Comparison of ENCODE assay signal across 9 cellular contexts in the genomic region with DNA sequence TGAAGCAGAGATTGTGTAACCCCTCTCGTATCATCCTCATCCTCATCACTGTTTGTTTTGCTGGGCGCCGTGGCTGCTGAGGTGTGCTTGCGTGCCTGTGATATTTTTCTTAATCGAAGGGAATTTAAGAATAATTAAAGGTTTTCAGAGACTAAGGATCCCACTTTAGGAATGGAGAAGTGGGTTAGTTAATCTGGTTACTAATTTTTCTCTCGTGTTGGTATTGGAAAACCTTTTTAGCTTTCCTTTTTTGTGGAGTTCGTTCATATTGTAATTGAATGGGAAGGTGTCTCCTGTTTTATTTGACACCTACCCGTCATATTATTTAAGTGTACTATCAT.
DNase-seq lines count a peak whose midpoint lies in the region; ATAC-seq, FAIRE-seq and TF ChIP-seq lines count a peak whose summit lies in the region.
"Had no signal": no experiment of that assay in that cellular context is flagged by ENCODE, and none has a peak within 500 bp of the region (broad histone marks: within the 10 kb centered on the region; RNA-seq: fewer than 3 reads in every experiment).

No MANE protein-coding gene starts in this region.

- H2AFZ ChIP-seq in SU-DHL-6 (ENCODE audit: low read depth, low read length, severe bottlenecking) = peak overlapping the region; percentile 33

- no peak for ATAC-seq in HG03520 (IDR thresholded peaks at IDR 0.05; ENCODE audit: unreplicated experiment)

- peak overlapping the region; percentile 85 for H3K4me2 ChIP-seq in SU-DHL-6 (ENCODE audit: low read depth, low read length, poor library complexity, severe bottlenecking)

- H3K79me2 ChIP-seq in SU-DHL-6 (ENCODE audit: insufficient read depth, low read length) = 0 out of 2 replicates have a peak, but pooled peaks cover 3% of the 10 kb centered on the region

- H3K4me3 ChIP-seq in SU-DHL-6 (ENCODE audit: insufficient read depth, low read length, poor library complexity, severe bottlenecking) = peak overlapping the region; percentile 95
- H3K4me3 ChIP-seq in foreskin fibroblast (ENCODE audit: low read depth in 1 of 2, low read length in 2 of 2) = peak overlapping the region; percentile 81 to 90
- peak overlapping the region; percentile 94 for H3K4me3 ChIP-seq in skeletal muscle cell (ENCODE audit: low read depth, low read length)

- 0 out of 2 replicates have a peak, but pooled peaks cover 4% of the 10 kb centered on the region for H3F3A ChIP-seq in SU-DHL-6 (ENCODE audit: insufficient read depth)

- DNase-seq in NCI-H1105 (lab: John Stamatoyannopoulos, UW) = peak; percentile 12
- DNase-seq in NCI-H1105 treated with DMSO at 0.1 percent for 48 hours (lab: John Stamatoyannopoulos, UW) = no peak
- no peak for DNase-seq in foreskin fibroblast
- no peak for DNase-seq in skeletal muscle cell (ENCODE audit: low read depth)
- DNase-seq in caudate nucleus (lab: John Stamatoyannopoulos, UW) = no peak
- no peak for DNase-seq in urothelium cell line (ENCODE audit: low spot score)

- no peaks in the 10 kb centered on the region for H3K36me3 ChIP-seq in SU-DHL-6 (ENCODE audit: low read length)

- TF ChIP-seq CTCF in SU-DHL-6 (IDR thresholded peaks at IDR 0.05; ENCODE audit: insufficient read depth, low read length, poor library complexity, severe bottlenecking) = no peak
- TF ChIP-seq CTCF in foreskin fibroblast (IDR thresholded peaks at IDR 0.05; ENCODE audit: low read depth, low read length) = no peak

- no peaks in the 10 kb centered on the region for H3K9me3 ChIP-seq in SU-DHL-6 (ENCODE audit: insufficient read depth, low read length)

- no peaks in the 10 kb centered on the region for H3K27me3 ChIP-seq in SU-DHL-6 (ENCODE audit: low read length)

- no peaks in the 10 kb centered on the region for H3K9me2 ChIP-seq in SU-DHL-6 (replicated peaks; ENCODE audit: insufficient read depth, low read length)

- H3K27ac ChIP-seq in SU-DHL-6 (ENCODE audit: low read depth, low read length) = no peak overlapping the region
- no peak overlapping the region for H3K27ac ChIP-seq in caudate nucleus (ENCODE audit: low read depth, low read length)
- H3K27ac ChIP-seq: 22Rv1 had no signal

- no peak for FAIRE-seq in urothelium cell line (lab: Jason Lieb, UNC)

- no peaks in the 10 kb centered on the region for H4K20me1 ChIP-seq in SU-DHL-6 (ENCODE audit: low read depth, low read length)

- peak overlapping the region; percentile 74 for H3K9ac ChIP-seq in SU-DHL-6 (ENCODE audit: low read length)
